In the genomic region with DNA sequence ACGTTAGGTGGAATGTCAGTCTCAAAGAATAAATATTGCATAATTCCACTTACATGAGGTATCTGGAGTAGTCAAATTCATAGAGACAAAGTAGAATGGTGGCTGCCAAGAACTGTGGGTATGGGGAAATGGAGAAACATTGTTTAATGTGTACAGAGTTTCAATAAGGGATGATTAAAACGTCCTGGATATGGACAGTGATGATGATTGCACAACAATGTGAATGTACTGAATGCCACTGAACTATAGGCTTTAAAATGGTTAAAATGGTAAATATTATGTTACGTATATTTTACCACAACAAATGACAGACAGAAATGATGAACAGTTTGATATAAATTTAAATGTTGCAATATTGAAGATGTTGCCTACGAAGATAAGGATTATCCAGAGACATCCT, we compare ENCODE assay signal across 4 cellular contexts.
A peak's percentile ranks its signal among the peaks of the same experiment; 100 is the strongest.
TF ChIP-seq lines count a peak whose summit lies in the region.

No MANE protein-coding gene starts in this region.

TF ChIP-seq in HepG2, 621 proteins besides CTCF, POLR2A, EP300 and RAD21:
- TF ChIP-seq CEBPB (IDR thresholded peaks at IDR 0.05; ENCODE audit: borderline replicate concordance, low read depth, low read length) (peak; percentile 75), ZSCAN25 (CRISPR knock-in tag; IDR thresholded peaks at IDR 0.05) (no peak)

TF ChIP-seq in A549, 52 proteins besides CTCF, POLR2A, EP300 and RAD21:
- TF ChIP-seq CEBPB (IDR thresholded peaks at IDR 0.05) (0 out of 4 replicates have a peak, but pooled peaks of 1 of the 2 experiments have one; percentile 37), RCOR1 (IDR thresholded peaks at IDR 0.05; ENCODE audit: low read depth, low read length) (no peak), SMC3 (IDR thresholded peaks at IDR 0.05) (no peak)
TF ChIP-seq in A549: peak in this region for 1.

TF ChIP-seq in IMR-90, 13 proteins besides CTCF, POLR2A, EP300 and RAD21:
- TF ChIP-seq CHD1 (IDR thresholded peaks at IDR 0.05; ENCODE audit: low read depth, low read length) (no peak), CEBPB (IDR thresholded peaks at IDR 0.05; ENCODE audit: low read depth, low read length) (peak; percentile 66)
TF ChIP-seq in IMR-90: peak in this region for 1.

TF ChIP-seq in HEK293T, 16 proteins besides CTCF, POLR2A, EP300 and RAD21:
- no peak for TF ChIP-seq FOXM1 (IDR thresholded peaks at IDR 0.05; ENCODE audit: borderline replicate concordance)
- no peak for TF ChIP-seq SP1 (IDR thresholded peaks at IDR 0.05)
- no peak for TF ChIP-seq NFRKB (IDR thresholded peaks at IDR 0.05)
- no peak for TF ChIP-seq FOXK2 (IDR thresholded peaks at IDR 0.05)
- no peak for TF ChIP-seq ELF4 (IDR thresholded peaks at IDR 0.05)
